ENCODE assay signal across 8 cellular contexts in genomic region chr12:88299567-88300101, GRCh38.
DNase-seq lines count a peak whose midpoint lies in the region; ATAC-seq and TF ChIP-seq lines count a peak whose summit lies in the region.

No MANE protein-coding gene starts in this region.

- peak; percentile 95 for ATAC-seq in GM18909 (IDR thresholded peaks at IDR 0.05; ENCODE audit: poor library complexity, unreplicated experiment)
- ATAC-seq in HG03060 (IDR thresholded peaks at IDR 0.05; ENCODE audit: low read depth, unreplicated experiment): peak; percentile 97
- peak; percentile 81 for ATAC-seq in SK-N-SH treated with all-trans-retinoic acid at 6 μM for 48 hours

- H3K4me1 Mint-ChIP-seq in progenitor cell of endocrine pancreas (ENCODE audit: low read depth): peaks cover 17% of the 10 kb centered on the region

- peak overlapping the region; percentile 80 for H3K27ac ChIP-seq in AG04450 (ENCODE audit: low read depth, low read length)

- peaks cover 15% of the 10 kb centered on the region for H3K9me3 Mint-ChIP-seq in progenitor cell of endocrine pancreas (ENCODE audit: low read depth)

- no peaks in the 10 kb centered on the region for H3K27me3 Mint-ChIP-seq in progenitor cell of endocrine pancreas

- TF ChIP-seq CTCF in AG04450 (IDR thresholded peaks at IDR 0.05; ENCODE audit: low read depth, low read length) (no peak), foreskin fibroblast (IDR thresholded peaks at IDR 0.05; ENCODE audit: low read depth, low read length) (no peak), progenitor cell of endocrine pancreas (IDR thresholded peaks at IDR 0.05; ENCODE audit: unreplicated experiment) (no peak)

- H3K36me3 Mint-ChIP-seq in progenitor cell of endocrine pancreas (ENCODE audit: insufficient read depth): no peaks in the 10 kb centered on the region

- H3K27ac Mint-ChIP-seq in progenitor cell of endocrine pancreas: no peak overlapping the region

- DNase-seq in AG04450 (ENCODE audit: low read depth, low spot score) (peak; percentile 78), foreskin fibroblast (peak; percentile 98 to 99), progenitor cell of endocrine pancreas (ENCODE audit: low spot score, unreplicated experiment) (no peak), H7 (no peak), NCI-H128 (lab: John Stamatoyannopoulos, UW; ENCODE audit: unreplicated experiment) (no peak)

- CTCF ChIA-PET in AG04450 (lab: Charles Lee): interaction anchor here (1.5 kb wide), 1 partner anchor 694 kb away, joined by 3 read pairs; no protein-coding TSS in a partner anchor

- no peak overlapping the region for H3K4me3 ChIP-seq in AG04450 (ENCODE audit: low read depth, low read length)
- H3K4me3 ChIP-seq in foreskin fibroblast (ENCODE audit: low read depth in 1 of 2, low read length in 2 of 2): no peak overlapping the region
- no peak overlapping the region for H3K4me3 ChIP-seq in H7 (ENCODE audit: insufficient read depth, low read depth, low read length)

- H3K27me3 ChIP-seq in AG04450 (ENCODE audit: control insufficient read depth, insufficient read depth, low read length) (no peaks in the 10 kb centered on the region), H7 (ENCODE audit: control insufficient read depth, insufficient read depth, low read length) (no peaks in the 10 kb centered on the region)

- POLR2A ChIA-PET in AG04450 (lab: Yijun Ruan, JAX): interaction anchor here (1.3 to 1.4 kb wide), 2 partner anchors 10 to 26 kb away, joined by 5 to 9 read pairs; no protein-coding TSS in a partner anchor

- H3K4me3 Mint-ChIP-seq in progenitor cell of endocrine pancreas (ENCODE audit: low read depth): no peak overlapping the region

- no peaks in the 10 kb centered on the region for H3K9me3 ChIP-seq in AG04450 (ENCODE audit: control insufficient read depth, insufficient read depth, low read length)

- H3K36me3 ChIP-seq in H7 (replicated peaks; ENCODE audit: control insufficient read depth, insufficient read depth, low read length): no peaks in the 10 kb centered on the region

TF ChIP-seq in SK-N-SH treated with all-trans-retinoic acid at 6 μM for 48 hours, 23 proteins besides CTCF, POLR2A, EP300 and RAD21:
- TF ChIP-seq POU6F1 (CRISPR knock-in tag; IDR thresholded peaks at IDR 0.05; ENCODE audit: borderline replicate concordance, low read depth) (0 out of 2 replicates have a peak, but pooled peaks have one; percentile 8), TOX (CRISPR knock-in tag; IDR thresholded peaks at IDR 0.05; ENCODE audit: borderline replicate concordance) (no peak), ISL1 (CRISPR knock-in tag; IDR thresholded peaks at IDR 0.05) (peak; percentile 14; the same call in 1 of the 2 replicates), CSRNP3 (CRISPR knock-in tag; IDR thresholded peaks at IDR 0.05) (no peak)

Comparison
In these comparisons a context has a peak if more than half of its experiments do, and no peak if none do; other contexts are left out.
1. DNase-seq: peak in AG04450 (single experiment) and foreskin fibroblast (2 of 2); none in progenitor cell of endocrine pancreas (single experiment), H7 (single experiment) and NCI-H128 (single experiment).
2. Peak in every context shown above with its lines, with median percentiles within 50 percentile points of each other: ATAC-seq.